11 cellular contexts compared by ENCODE assay signal in the genomic region with DNA sequence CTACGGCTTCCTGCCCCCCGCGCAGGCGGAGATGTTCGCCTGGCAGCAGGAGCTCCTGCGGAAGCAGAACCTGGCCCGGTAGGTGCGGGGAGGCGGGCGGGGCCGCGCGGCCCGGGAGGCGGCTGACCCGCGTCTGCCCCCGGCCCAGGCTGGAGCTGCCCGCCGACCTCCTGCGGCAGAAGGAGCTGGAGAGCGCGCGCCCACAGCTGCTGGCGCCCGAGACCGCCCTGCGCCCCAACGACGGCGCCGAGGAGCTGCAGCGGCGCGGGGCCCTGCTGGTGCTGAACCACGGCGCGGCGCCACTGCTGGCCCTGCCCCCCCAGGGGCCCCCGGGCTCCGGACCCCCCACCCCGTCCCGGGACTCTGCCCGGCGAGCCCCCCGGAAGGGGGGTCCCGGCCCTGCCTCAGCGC. TPM values are rescaled to one million over a fixed set of nuclear protein-coding genes. Genes with fewer than 3 reads are reported as not detected.
DNase-seq lines count a peak whose midpoint lies in the region; ATAC-seq, FAIRE-seq and TF ChIP-seq lines count a peak whose summit lies in the region.
"Had no signal": no experiment of that assay in that cellular context is flagged by ENCODE, and none has a peak within 500 bp of the region (broad histone marks: within the 10 kb centered on the region; RNA-seq: fewer than 3 reads in every experiment).

No MANE protein-coding gene starts in this region.

- H2AFZ ChIP-seq in HepG2 (ENCODE audit: low read length) = no peak overlapping the region

- peak overlapping the region; percentile 12; the same call in 1 of the 2 replicates for H3K4me2 ChIP-seq in HepG2 (ENCODE audit: low read depth, low read length)

- H3K36me3 Mint-ChIP-seq in WTC11 = 0 out of 2 replicates have a peak, but pooled peaks cover 5% of the 10 kb centered on the region

- FAIRE-seq in HepG2 (lab: Jason Lieb, UNC) = no peak
- FAIRE-seq in D721Med (lab: Jason Lieb, UNC) = no peak

- TF ChIP-seq CTCF in WTC11 (IDR thresholded peaks at IDR 0.05) (no peak), HepG2 (CRISPR knock-in tag; IDR thresholded peaks at IDR 0.05) (no peak), D721Med (IDR thresholded peaks at IDR 0.05; ENCODE audit: insufficient read depth, missing control alignments) (no peak)

- ATAC-seq in stimulated activated naive CD8-positive, alpha-beta T cell treated with anti-CD3 and anti-CD28 coated beads, Interleukin-15, amount 100 ng/mL, for 72 hours = peak; percentile 16
- ATAC-seq in stimulated activated naive CD8-positive, alpha-beta T cell treated with anti-CD3 and anti-CD28 coated beads, Interleukin-15, Interleukin-2, amounts not matched to agents 100 U/mL and 50 U/mL, for 24 hours = no peak
- ATAC-seq in WTC11 (peak; percentile 15), HepG2 (no peak), HG02970 (IDR thresholded peaks at IDR 0.05; ENCODE audit: low FRiP score, unreplicated experiment) (no peak), GM19023 (IDR thresholded peaks at IDR 0.05; ENCODE audit: unreplicated experiment) (no peak)

- no peak for TF ChIP-seq EP300 in HepG2 (IDR thresholded peaks at IDR 0.05; ENCODE audit: low read depth in 2 of 2, low read length in 2 of 2)
- no peak for TF ChIP-seq EP300 in HepG2 (CRISPR knock-in tag; IDR thresholded peaks at IDR 0.05; ENCODE audit: borderline replicate concordance)

- in situ Hi-C loops in HepG2 (cut with HindIII; ENCODE audit: extremely low pct_ligation_motif_present, low pct_unique_long_range_greater_than_20kb) = no loop called here

- peaks cover 47% of the 10 kb centered on the region for H3K27me3 Mint-ChIP-seq in stimulated activated naive CD8-positive, alpha-beta T cell treated with anti-CD3 and anti-CD28 coated beads, Interleukin-15, amount 100 ng/mL, for 72 hours
- peaks cover 51% of the 10 kb centered on the region for H3K27me3 Mint-ChIP-seq in WTC11 (ENCODE audit: low read depth)

- H3K4me3 ChIP-seq in HepG2 (replicated peaks in 1 of 3; ENCODE audit: insufficient read depth in 1 of 3, low read depth in 2 of 3, low read length in 3 of 3) = peak overlapping the region in 1 of 3 experiments; percentile 65; a peak in 1 of 6 replicates

- H3K27ac ChIP-seq in HepG2 (ENCODE audit: extremely low read length, insufficient read depth, low read length) = no peak overlapping the region
- H3K27ac ChIP-seq: neutrophil had no signal

- intact Hi-C loops in HepG2 (cut with micrococcal nuclease; ENCODE audit: unreplicated experiment) (no loop called here), posterior vena cava (cut with DNase I) (no loop called here)

- no TSS peak for BruUV-seq in HepG2 (replicated peaks; lab: Mats Ljungman, UMichigan)

- H3K27ac Mint-ChIP-seq in stimulated activated naive CD8-positive, alpha-beta T cell treated with anti-CD3 and anti-CD28 coated beads, Interleukin-15, amount 100 ng/mL, for 72 hours = no peak overlapping the region
- H3K27ac Mint-ChIP-seq in WTC11 = no peak overlapping the region
- H3K27ac Mint-ChIP-seq: IgD-negative memory B cell had no signal

- H3K27me3 ChIP-seq in HepG2 (ENCODE audit: control insufficient read depth in 1 of 2, insufficient read depth in 2 of 2, low read length in 2 of 2) = peaks cover 14 to 36% of the 10 kb centered on the region in 2 experiments

- 65% methylated on average over 5 of the region's 48 CpGs for WGBS in HepG2 (ENCODE audit: low lambda C conversion rate)

- no peaks in the 10 kb centered on the region for H3K9me3 Mint-ChIP-seq in stimulated activated naive CD8-positive, alpha-beta T cell treated with anti-CD3 and anti-CD28 coated beads, Interleukin-15, amount 100 ng/mL, for 72 hours
- H3K9me3 Mint-ChIP-seq in WTC11 = no peaks in the 10 kb centered on the region
- H3K9me3 Mint-ChIP-seq: IgD-negative memory B cell had no signal

- H3K36me3 ChIP-seq in HepG2 (replicated peaks in 1 of 2; ENCODE audit: control insufficient read depth in 1 of 2, insufficient read depth in 2 of 2, low read length in 2 of 2) = peaks cover 9 to 17% of the 10 kb centered on the region in 2 experiments; a peak in 4 of 5 replicates

- H3K4me3 Mint-ChIP-seq in stimulated activated naive CD8-positive, alpha-beta T cell treated with anti-CD3 and anti-CD28 coated beads, Interleukin-15, amount 100 ng/mL, for 72 hours = peak overlapping the region in 1 of 2 donors; percentile 29
- no peak overlapping the region for H3K4me3 Mint-ChIP-seq in WTC11

- no peaks in the 10 kb centered on the region for H3K79me2 ChIP-seq in HepG2 (ENCODE audit: insufficient read depth, low read length)

- no peak overlapping the region for H3K9ac ChIP-seq in HepG2 (ENCODE audit: insufficient read depth, low read depth, low read length)

- CTCF ChIA-PET in WTC11 (lab: Charles Lee) = interaction anchor here (0.8 to 4.9 kb wide), 10 partner anchors 9 to 122 kb away, joined by 3 to 28 read pairs (median 6); a partner anchor contains a TSS
- CTCF ChIA-PET in HepG2 (lab: Yijun Ruan, JAX; ENCODE audit: low intra/inter-chr PET ratio, low total read pairs) = no interaction called here

- H3K4me1 ChIP-seq in HepG2 (ENCODE audit: insufficient read depth, low read length) = peaks cover 32% of the 10 kb centered on the region

- no peak for TF ChIP-seq RAD21 in HepG2 (CRISPR knock-in tag; IDR thresholded peaks at IDR 0.05)

- POLR2A ChIA-PET in WTC11 (lab: Charles Lee) = interaction anchor here (0.6 to 1.2 kb wide), 4 partner anchors 9 to 17 kb away, joined by 3 read pairs; a partner anchor contains a TSS
- POLR2A ChIA-PET in HepG2 (lab: Yijun Ruan, JAX) = interaction anchor here (0.6 kb wide), 1 partner anchor 17 kb away, joined by 4 read pairs; a partner anchor contains a TSS

- TF ChIP-seq POLR2A in HepG2 (IDR thresholded peaks at IDR 0.05; ENCODE audit: insufficient read depth in 1 of 2, low read depth in 2 of 2, low read length in 2 of 2) = no peak

- H4K20me1 ChIP-seq in HepG2 (ENCODE audit: insufficient read depth, low read length) = 0 out of 2 replicates have a peak, but pooled peaks cover 5% of the 10 kb centered on the region

- DNase-seq in stimulated activated naive CD8-positive, alpha-beta T cell treated with anti-CD3 and anti-CD28 coated beads, Interleukin-15, amount 100 ng/mL, for 72 hours = no peak
- no peak for DNase-seq in stimulated activated naive CD8-positive, alpha-beta T cell treated with anti-CD3 and anti-CD28 coated beads, Interleukin-15, Interleukin-2, amounts not matched to agents 100 U/mL and 50 U/mL, for 24 hours
- DNase-seq in WTC11 (ENCODE audit: low spot score) = no peak
- DNase-seq in HepG2 (ENCODE audit: low spot score) = no peak
- DNase-seq in posterior vena cava (ENCODE audit: low spot score) = no peak
- DNase-seq in D721Med (ENCODE audit: insufficient read length, low spot score) = no peak
- DNase-seq: GOT3 had no signal

- peaks cover 23% of the 10 kb centered on the region for H3K4me1 Mint-ChIP-seq in stimulated activated naive CD8-positive, alpha-beta T cell treated with anti-CD3 and anti-CD28 coated beads, Interleukin-15, amount 100 ng/mL, for 72 hours
- H3K4me1 Mint-ChIP-seq in WTC11 = peaks cover 6% of the 10 kb centered on the region

- H3K9me3 ChIP-seq in HepG2 (ENCODE audit: low read length) = no peaks in the 10 kb centered on the region
- H3K9me3 ChIP-seq: neutrophil had no signal

RNA-seq across cellular contexts. Expression of a gene that starts 16.6 kb away (rescaled TPM):
- 149 to 182 TPM (median 150 TPM) in 3 replicates for total RNA-seq in WTC11 (2021)
- 91.6 and 103 TPM in 2 replicates for total RNA-seq in HepG2 (2016; rRNA removed; fragmentation: Illumina TruSeq; extraction: Trizol)
- total RNA-seq in HepG2 (2016; cell fraction: cytosol; rRNA removed; fragmentation: Illumina TruSeq; extraction: Trizol; ENCODE audit: low read depth) = 14.1 and 16.1 TPM in 2 replicates
- 81.2 and 109 TPM in 2 replicates for total RNA-seq in HepG2 (2016; cell fraction: insoluble cytoplasmic fraction; rRNA removed; fragmentation: Illumina TruSeq; extraction: Trizol)
- 22.9 and 27.1 TPM in 2 replicates for total RNA-seq in HepG2 (2016; cell fraction: membrane; rRNA removed; fragmentation: Illumina TruSeq; extraction: Trizol)
- total RNA-seq in HepG2 (2016; cell fraction: nucleus; rRNA removed; fragmentation: Illumina TruSeq; extraction: Trizol) = 53.2 and 63.8 TPM in 2 replicates
- polyA plus RNA-seq in HepG2 (2011; rRNA removed) = 32.0 and 40.5 TPM in 2 replicates
- polyA plus RNA-seq in HepG2 (2011; cell fraction: cytosol; rRNA removed) = 33.6 and 44.6 TPM in 2 replicates
- polyA plus RNA-seq in HepG2 (2011; cell fraction: nucleus; rRNA removed) = 85.2 and 96.0 TPM in 2 replicates
- polyA plus RNA-seq in HepG2 (2012) = 41.8 and 44.3 TPM in 2 replicates
- 5.1 and 6.4 TPM in 2 replicates for polyA plus RNA-seq in HepG2 (2016; cell fraction: cytosol; fragmentation: Illumina TruSeq; extraction: Trizol; ENCODE audit: low read depth)
- 69.1 and 81.1 TPM in 2 replicates for polyA plus RNA-seq in HepG2 (2016; cell fraction: insoluble cytoplasmic fraction; fragmentation: Illumina TruSeq; extraction: Trizol; ENCODE audit: low read depth)
- polyA plus RNA-seq in HepG2 (2016; cell fraction: membrane; fragmentation: Illumina TruSeq; extraction: Trizol; ENCODE audit: low read depth) = 9.8 and 11.1 TPM in 2 replicates
- 108 and 110 TPM in 2 replicates for polyA plus RNA-seq in HepG2 (2016; cell fraction: nucleus; fragmentation: Illumina TruSeq; extraction: Trizol; ENCODE audit: insufficient read depth, low read depth)
- polyA minus RNA-seq in HepG2 (2011; rRNA and poly(A)+ RNA removed; ENCODE audit: low replicate concordance) = 118 and 166 TPM in 2 replicates
- polyA minus RNA-seq in HepG2 (2011; cell fraction: cytosol; rRNA and poly(A)+ RNA removed) = 43.1 and 44.0 TPM in 2 replicates
- 18.8 and 20.1 TPM in 2 replicates for polyA minus RNA-seq in HepG2 (2011; cell fraction: nucleus; rRNA and poly(A)+ RNA removed)
- 10 to 100 TPM; 42.8 to 44.5 TPM for total RNA-seq in posterior vena cava

RNA-seq across cellular contexts. Expression of a gene that starts 18.0 kb away (rescaled TPM):
- total RNA-seq in WTC11 (2021) = 46.2 to 66.9 TPM (median 47.2 TPM) in 3 replicates
- 2.8 and 9.3 TPM in 2 replicates for total RNA-seq in HepG2 (2016; rRNA removed; fragmentation: Illumina TruSeq; extraction: Trizol)
- 4.5 and 5.0 TPM in 2 replicates for total RNA-seq in HepG2 (2016; cell fraction: cytosol; rRNA removed; fragmentation: Illumina TruSeq; extraction: Trizol; ENCODE audit: low read depth)
- 2.4 and 10.3 TPM in 2 replicates for total RNA-seq in HepG2 (2016; cell fraction: insoluble cytoplasmic fraction; rRNA removed; fragmentation: Illumina TruSeq; extraction: Trizol)
- 2.6 and 2.8 TPM in 2 replicates for total RNA-seq in HepG2 (2016; cell fraction: membrane; rRNA removed; fragmentation: Illumina TruSeq; extraction: Trizol)
- 14.8 and 15.9 TPM in 2 replicates for total RNA-seq in HepG2 (2016; cell fraction: nucleus; rRNA removed; fragmentation: Illumina TruSeq; extraction: Trizol)
- polyA plus RNA-seq in HepG2 (2011; rRNA removed) = 24.7 and 31.4 TPM in 2 replicates
- 6.8 and 12.3 TPM in 2 replicates for polyA plus RNA-seq in HepG2 (2011; cell fraction: cytosol; rRNA removed)
- polyA plus RNA-seq in HepG2 (2011; cell fraction: nucleus; rRNA removed) = 590 and 778 TPM in 2 replicates
- polyA plus RNA-seq in HepG2 (2012) = 11.7 and 19.1 TPM in 2 replicates
- 1.1 and 1.3 TPM in 2 replicates for polyA plus RNA-seq in HepG2 (2016; cell fraction: cytosol; fragmentation: Illumina TruSeq; extraction: Trizol; ENCODE audit: low read depth)
- 3.4 and 3.7 TPM in 2 replicates for polyA plus RNA-seq in HepG2 (2016; cell fraction: insoluble cytoplasmic fraction; fragmentation: Illumina TruSeq; extraction: Trizol; ENCODE audit: low read depth)
- polyA plus RNA-seq in HepG2 (2016; cell fraction: membrane; fragmentation: Illumina TruSeq; extraction: Trizol; ENCODE audit: low read depth) = 1.9 and 2.4 TPM in 2 replicates
- 71.9 and 74.8 TPM in 2 replicates for polyA plus RNA-seq in HepG2 (2016; cell fraction: nucleus; fragmentation: Illumina TruSeq; extraction: Trizol; ENCODE audit: insufficient read depth, low read depth)
- polyA minus RNA-seq in HepG2 (2011; rRNA and poly(A)+ RNA removed; ENCODE audit: low replicate concordance) = 4.3 and 19.5 TPM in 2 replicates
- polyA minus RNA-seq in HepG2 (2011; cell fraction: cytosol; rRNA and poly(A)+ RNA removed) = 4.6 and 4.9 TPM in 2 replicates
- 24.9 and 31.0 TPM in 2 replicates for polyA minus RNA-seq in HepG2 (2011; cell fraction: nucleus; rRNA and poly(A)+ RNA removed)
- 1 to 10 TPM; 8.5 to 8.9 TPM for total RNA-seq in posterior vena cava

RNA-seq across cellular contexts. Expression of a gene that starts 18.7 kb away (rescaled TPM):
- total RNA-seq in WTC11 (2021) = 1.7 to 2.7 TPM (median 2.3 TPM) in 3 replicates
- total RNA-seq in HepG2 (2016; rRNA removed; fragmentation: Illumina TruSeq; extraction: Trizol) = 0.11 TPM in 1 of 2 replicates, not detected in the other
- total RNA-seq in HepG2 (2016; cell fraction: cytosol; rRNA removed; fragmentation: Illumina TruSeq; extraction: Trizol; ENCODE audit: low read depth) = not detected in 2 replicates
- 0.13 TPM in 1 of 2 replicates, not detected in the other for total RNA-seq in HepG2 (2016; cell fraction: insoluble cytoplasmic fraction; rRNA removed; fragmentation: Illumina TruSeq; extraction: Trizol)
- total RNA-seq in HepG2 (2016; cell fraction: membrane; rRNA removed; fragmentation: Illumina TruSeq; extraction: Trizol) = not detected in 2 replicates
- total RNA-seq in HepG2 (2016; cell fraction: nucleus; rRNA removed; fragmentation: Illumina TruSeq; extraction: Trizol) = not detected in 2 replicates
- polyA plus RNA-seq in HepG2 (2011; rRNA removed) = 0.09 TPM in 1 of 2 replicates, not detected in the other
- 0.09 and 0.24 TPM in 2 replicates for polyA plus RNA-seq in HepG2 (2011; cell fraction: cytosol; rRNA removed)
- 0.10 and 0.37 TPM in 2 replicates for polyA plus RNA-seq in HepG2 (2011; cell fraction: nucleus; rRNA removed)
- polyA plus RNA-seq in HepG2 (2012) = not detected in 2 replicates
- not detected in 2 replicates for polyA plus RNA-seq in HepG2 (2016; cell fraction: cytosol; fragmentation: Illumina TruSeq; extraction: Trizol; ENCODE audit: low read depth)
- polyA plus RNA-seq in HepG2 (2016; cell fraction: insoluble cytoplasmic fraction; fragmentation: Illumina TruSeq; extraction: Trizol; ENCODE audit: low read depth) = not detected in 2 replicates
- polyA plus RNA-seq in HepG2 (2016; cell fraction: membrane; fragmentation: Illumina TruSeq; extraction: Trizol; ENCODE audit: low read depth) = not detected in 2 replicates
- not detected in 2 replicates for polyA plus RNA-seq in HepG2 (2016; cell fraction: nucleus; fragmentation: Illumina TruSeq; extraction: Trizol; ENCODE audit: insufficient read depth, low read depth)
- 19.7 TPM in 1 of 2 replicates, not detected in the other for polyA minus RNA-seq in HepG2 (2011; rRNA and poly(A)+ RNA removed; ENCODE audit: low replicate concordance)
- polyA minus RNA-seq in HepG2 (2011; cell fraction: cytosol; rRNA and poly(A)+ RNA removed) = 0.99 and 1.4 TPM in 2 replicates
- polyA minus RNA-seq in HepG2 (2011; cell fraction: nucleus; rRNA and poly(A)+ RNA removed) = 1.2 TPM in 1 of 2 replicates, not detected in the other
- total RNA-seq in posterior vena cava = 10 to 100 TPM; 16.5 to 38.0 TPM
- polyA plus RNA-seq: IgD-negative memory B cell had no signal

RNA-seq across cellular contexts. Expression of a gene that starts 23.9 kb away (rescaled TPM):
- total RNA-seq in WTC11 (2021) (2.9 to 3.4 TPM (median 3.0 TPM) in 3 replicates), HepG2 (2016; rRNA removed; fragmentation: Illumina TruSeq; extraction: Trizol) (0.21 and 0.42 TPM in 2 replicates), posterior vena cava (under 1 TPM; 0.86 to 0.88 TPM)
- total RNA-seq in HepG2 (2016; cell fraction: cytosol; rRNA removed; fragmentation: Illumina TruSeq; extraction: Trizol; ENCODE audit: low read depth) = not detected in 2 replicates
- total RNA-seq in HepG2 (2016; cell fraction: insoluble cytoplasmic fraction; rRNA removed; fragmentation: Illumina TruSeq; extraction: Trizol) = 0.31 and 0.48 TPM in 2 replicates
- total RNA-seq in HepG2 (2016; cell fraction: membrane; rRNA removed; fragmentation: Illumina TruSeq; extraction: Trizol) = 0.15 and 0.17 TPM in 2 replicates
- total RNA-seq in HepG2 (2016; cell fraction: nucleus; rRNA removed; fragmentation: Illumina TruSeq; extraction: Trizol) = 0.59 and 0.63 TPM in 2 replicates
- 0.58 and 0.59 TPM in 2 replicates for polyA plus RNA-seq in HepG2 (2011; rRNA removed)
- polyA plus RNA-seq in HepG2 (2011; cell fraction: cytosol; rRNA removed) = 0.13 and 0.23 TPM in 2 replicates
- polyA plus RNA-seq in HepG2 (2011; cell fraction: nucleus; rRNA removed) = 13.2 and 15.5 TPM in 2 replicates
- polyA plus RNA-seq in HepG2 (2012) = 0.51 and 0.55 TPM in 2 replicates
- polyA plus RNA-seq in HepG2 (2016; cell fraction: cytosol; fragmentation: Illumina TruSeq; extraction: Trizol; ENCODE audit: low read depth) = 0.05 and 0.09 TPM in 2 replicates
- 0.29 and 0.48 TPM in 2 replicates for polyA plus RNA-seq in HepG2 (2016; cell fraction: insoluble cytoplasmic fraction; fragmentation: Illumina TruSeq; extraction: Trizol; ENCODE audit: low read depth)
- 0.13 and 0.29 TPM in 2 replicates for polyA plus RNA-seq in HepG2 (2016; cell fraction: membrane; fragmentation: Illumina TruSeq; extraction: Trizol; ENCODE audit: low read depth)
- polyA plus RNA-seq in HepG2 (2016; cell fraction: nucleus; fragmentation: Illumina TruSeq; extraction: Trizol; ENCODE audit: insufficient read depth, low read depth) = 2.6 and 2.7 TPM in 2 replicates
- 0.26 and 0.54 TPM in 2 replicates for polyA minus RNA-seq in HepG2 (2011; rRNA and poly(A)+ RNA removed; ENCODE audit: low replicate concordance)
- polyA minus RNA-seq in HepG2 (2011; cell fraction: cytosol; rRNA and poly(A)+ RNA removed) = 0.53 TPM in 1 of 2 replicates, not detected in the other
- 1.8 and 1.9 TPM in 2 replicates for polyA minus RNA-seq in HepG2 (2011; cell fraction: nucleus; rRNA and poly(A)+ RNA removed)

RNA-seq across cellular contexts. Expression of a gene that starts 39.5 kb away (rescaled TPM):
- total RNA-seq in WTC11 (2021) = not detected in 3 replicates
- 0.04 TPM in 1 of 2 replicates, not detected in the other for total RNA-seq in HepG2 (2016; rRNA removed; fragmentation: Illumina TruSeq; extraction: Trizol)
- total RNA-seq in HepG2 (2016; cell fraction: cytosol; rRNA removed; fragmentation: Illumina TruSeq; extraction: Trizol; ENCODE audit: low read depth) = not detected in 2 replicates
- not detected in 2 replicates for total RNA-seq in HepG2 (2016; cell fraction: insoluble cytoplasmic fraction; rRNA removed; fragmentation: Illumina TruSeq; extraction: Trizol)
- not detected in 2 replicates for total RNA-seq in HepG2 (2016; cell fraction: membrane; rRNA removed; fragmentation: Illumina TruSeq; extraction: Trizol)
- total RNA-seq in HepG2 (2016; cell fraction: nucleus; rRNA removed; fragmentation: Illumina TruSeq; extraction: Trizol) = not detected in 2 replicates
- polyA plus RNA-seq in HepG2 (2011; rRNA removed) = 0.29 and 0.38 TPM in 2 replicates
- polyA plus RNA-seq in HepG2 (2011; cell fraction: cytosol; rRNA removed) = 0.17 and 0.32 TPM in 2 replicates
- polyA plus RNA-seq in HepG2 (2011; cell fraction: nucleus; rRNA removed) = 2.3 and 2.6 TPM in 2 replicates
- 0.44 TPM in 2 replicates for polyA plus RNA-seq in HepG2 (2012)
- polyA plus RNA-seq in HepG2 (2016; cell fraction: cytosol; fragmentation: Illumina TruSeq; extraction: Trizol; ENCODE audit: low read depth) = not detected in 2 replicates
- not detected in 2 replicates for polyA plus RNA-seq in HepG2 (2016; cell fraction: insoluble cytoplasmic fraction; fragmentation: Illumina TruSeq; extraction: Trizol; ENCODE audit: low read depth)
- polyA plus RNA-seq in HepG2 (2016; cell fraction: membrane; fragmentation: Illumina TruSeq; extraction: Trizol; ENCODE audit: low read depth) = not detected in 2 replicates
- not detected in 2 replicates for polyA plus RNA-seq in HepG2 (2016; cell fraction: nucleus; fragmentation: Illumina TruSeq; extraction: Trizol; ENCODE audit: insufficient read depth, low read depth)
- 0.09 and 2.7 TPM in 2 replicates for polyA minus RNA-seq in HepG2 (2011; rRNA and poly(A)+ RNA removed; ENCODE audit: low replicate concordance)
- 0.44 and 0.59 TPM in 2 replicates for polyA minus RNA-seq in HepG2 (2011; cell fraction: cytosol; rRNA and poly(A)+ RNA removed)
- 0.99 and 1.2 TPM in 2 replicates for polyA minus RNA-seq in HepG2 (2011; cell fraction: nucleus; rRNA and poly(A)+ RNA removed)
- total RNA-seq in posterior vena cava = under 1 TPM in 1 of 2 donors, not detected in 1; 0.24 TPM
- polyA plus RNA-seq: IgD-negative memory B cell had no signal

Comparison
In these comparisons a context has a peak if more than half of its experiments do, and no peak if none do; other contexts are left out.
1. ATAC-seq: peak in stimulated activated naive CD8-positive, alpha-beta T cell treated with anti-CD3 and anti-CD28 coated beads, Interleukin-15, amount 100 ng/mL, for 72 hours (single experiment) and WTC11 (single experiment); none in stimulated activated naive CD8-positive, alpha-beta T cell treated with anti-CD3 and anti-CD28 coated beads, Interleukin-15, Interleukin-2, amounts not matched to agents 100 U/mL and 50 U/mL, for 24 hours (single experiment), HepG2 (single experiment), HG02970 (single experiment) and GM19023 (single experiment).